ENCODE assay signal across 1 cellular context in the genomic region with DNA sequence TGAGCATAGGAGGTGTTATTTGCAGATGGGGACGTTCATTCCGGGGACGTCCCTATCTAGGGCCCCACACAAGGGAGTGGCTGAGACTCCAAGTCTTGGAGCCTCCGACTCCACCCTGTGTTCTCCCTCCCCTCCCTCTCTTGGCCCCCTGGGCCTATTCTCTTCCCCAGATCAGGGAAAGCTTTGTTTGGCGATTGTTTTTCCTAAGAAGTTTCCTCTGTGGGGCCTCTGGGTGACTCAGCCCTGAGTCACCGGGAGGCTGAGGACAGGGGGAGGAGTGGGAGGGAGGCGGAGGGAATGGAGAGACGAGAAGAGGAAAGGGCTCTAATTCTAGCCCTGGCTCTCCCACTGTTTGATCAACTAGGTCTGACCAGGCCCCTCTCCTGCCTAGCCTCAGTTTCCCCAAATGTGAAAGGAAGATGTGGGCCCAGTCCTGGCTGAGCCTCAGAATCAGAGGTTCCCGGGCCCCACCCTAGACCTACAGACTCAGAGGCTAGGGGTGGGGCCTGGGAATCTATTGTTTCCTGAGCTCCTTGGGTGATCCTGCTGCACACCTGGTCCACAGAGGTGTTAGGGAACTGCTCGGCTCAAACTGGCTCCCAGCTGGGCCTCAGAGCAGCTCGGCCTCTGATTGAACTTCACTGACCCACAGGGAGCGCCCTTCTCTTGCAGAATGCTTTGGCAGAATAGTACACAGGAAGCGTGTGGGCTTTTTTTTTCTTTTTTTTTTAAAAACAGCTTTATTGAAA.
TF ChIP-seq lines count a peak whose summit lies in the region.

No MANE protein-coding gene starts in this region.

TF ChIP-seq in K562, 482 proteins besides CTCF, POLR2A, EP300 and RAD21 (continued from another document and continues in another):
- TF ChIP-seq MAFF (IDR thresholded peaks at IDR 0.05; ENCODE audit: low read length) (peak; percentile 72), SIX5 (IDR thresholded peaks at IDR 0.05; ENCODE audit: borderline replicate concordance in 1 of 2, insufficient read depth in 1 of 2, low read depth in 1 of 2, low read length in 2 of 2) (no peak), ZKSCAN8 (CRISPR knock-in tag; IDR thresholded peaks at IDR 0.05) (0 out of 2 replicates have a peak, but pooled peaks have one; percentile 55), CBX5 (IDR thresholded peaks at IDR 0.05; ENCODE audit: borderline replicate concordance, low read depth) (no peak), SP1 (CRISPR knock-in tag; IDR thresholded peaks at IDR 0.05) (no peak; the same call in 1 of the 2 replicates), CC2D1A (IDR thresholded peaks at IDR 0.05) (no peak), ILF3 (IDR thresholded peaks at IDR 0.05; ENCODE audit: borderline replicate concordance) (no peak), HDGF (IDR thresholded peaks at IDR 0.05) (no peak), LEF1 (IDR thresholded peaks at IDR 0.05) (peak; percentile 95), TRIM28 (IDR thresholded peaks at IDR 0.05) (no peak), ZNF282 (CRISPR knock-in tag; IDR thresholded peaks at IDR 0.05) (no peak), ZNF407 (IDR thresholded peaks at IDR 0.05; ENCODE audit: low read depth) (no peak), ZNF699 (CRISPR knock-in tag; IDR thresholded peaks at IDR 0.05; ENCODE audit: insufficient replicate concordance) (no peak), ELF2 (CRISPR knock-in tag; IDR thresholded peaks at IDR 0.05) (no peak), ZNF224 (CRISPR knock-in tag; IDR thresholded peaks at IDR 0.05) (no peak), CSDE1 (IDR thresholded peaks at IDR 0.05) (no peak), ZEB2 (IDR thresholded peaks at IDR 0.05) (peak; percentile 76), IRF9 (tag; IDR thresholded peaks at IDR 0.05) (no peak), ZBTB9 (CRISPR knock-in tag; IDR thresholded peaks at IDR 0.05) (no peak)
- TF ChIP-seq, protein P1, sequence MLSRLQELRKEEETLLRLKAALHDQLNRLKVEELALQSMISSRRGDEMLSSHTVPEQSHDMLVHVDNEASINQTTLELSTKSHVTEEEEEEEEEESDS (CRISPR knock-in tag; IDR thresholded peaks at IDR 0.05) = no peak
- TF ChIP-seq, protein P2, sequence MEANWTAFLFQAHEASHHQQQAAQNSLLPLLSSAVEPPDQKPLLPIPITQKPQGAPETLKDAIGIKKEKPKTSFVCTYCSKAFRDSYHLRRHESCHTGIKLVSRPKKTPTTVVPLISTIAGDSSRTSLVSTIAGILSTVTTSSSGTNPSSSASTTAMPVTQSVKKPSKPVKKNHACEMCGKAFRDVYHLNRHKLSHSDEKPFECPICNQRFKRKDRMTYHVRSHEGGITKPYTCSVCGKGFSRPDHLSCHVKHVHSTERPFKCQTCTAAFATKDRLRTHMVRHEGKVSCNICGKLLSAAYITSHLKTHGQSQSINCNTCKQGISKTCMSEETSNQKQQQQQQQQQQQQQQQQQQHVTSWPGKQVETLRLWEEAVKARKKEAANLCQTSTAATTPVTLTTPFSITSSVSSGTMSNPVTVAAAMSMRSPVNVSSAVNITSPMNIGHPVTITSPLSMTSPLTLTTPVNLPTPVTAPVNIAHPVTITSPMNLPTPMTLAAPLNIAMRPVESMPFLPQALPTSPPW (CRISPR knock-in tag; IDR thresholded peaks at IDR 0.05) = peak; percentile 98
- TF ChIP-seq, protein P3, sequence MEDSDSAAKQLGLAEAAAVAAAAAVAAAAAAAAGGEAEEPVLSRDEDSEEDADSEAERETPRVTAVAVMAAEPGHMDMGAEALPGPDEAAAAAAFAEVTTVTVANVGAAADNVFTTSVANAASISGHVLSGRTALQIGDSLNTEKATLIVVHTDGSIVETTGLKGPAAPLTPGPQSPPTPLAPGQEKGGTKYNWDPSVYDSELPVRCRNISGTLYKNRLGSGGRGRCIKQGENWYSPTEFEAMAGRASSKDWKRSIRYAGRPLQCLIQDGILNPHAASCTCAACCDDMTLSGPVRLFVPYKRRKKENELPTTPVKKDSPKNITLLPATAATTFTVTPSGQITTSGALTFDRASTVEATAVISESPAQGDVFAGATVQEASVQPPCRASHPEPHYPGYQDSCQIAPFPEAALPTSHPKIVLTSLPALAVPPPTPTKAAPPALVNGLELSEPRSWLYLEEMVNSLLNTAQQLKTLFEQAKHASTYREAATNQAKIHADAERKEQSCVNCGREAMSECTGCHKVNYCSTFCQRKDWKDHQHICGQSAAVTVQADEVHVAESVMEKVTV (CRISPR knock-in tag; IDR thresholded peaks at IDR 0.05) = no peak
- TF ChIP-seq, protein P4, sequence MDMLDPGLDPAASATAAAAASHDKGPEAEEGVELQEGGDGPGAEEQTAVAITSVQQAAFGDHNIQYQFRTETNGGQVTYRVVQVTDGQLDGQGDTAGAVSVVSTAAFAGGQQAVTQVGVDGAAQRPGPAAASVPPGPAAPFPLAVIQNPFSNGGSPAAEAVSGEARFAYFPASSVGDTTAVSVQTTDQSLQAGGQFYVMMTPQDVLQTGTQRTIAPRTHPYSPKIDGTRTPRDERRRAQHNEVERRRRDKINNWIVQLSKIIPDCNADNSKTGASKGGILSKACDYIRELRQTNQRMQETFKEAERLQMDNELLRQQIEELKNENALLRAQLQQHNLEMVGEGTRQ (CRISPR knock-in tag; IDR thresholded peaks at IDR 0.05) = no peak
- TF ChIP-seq, protein P5, sequence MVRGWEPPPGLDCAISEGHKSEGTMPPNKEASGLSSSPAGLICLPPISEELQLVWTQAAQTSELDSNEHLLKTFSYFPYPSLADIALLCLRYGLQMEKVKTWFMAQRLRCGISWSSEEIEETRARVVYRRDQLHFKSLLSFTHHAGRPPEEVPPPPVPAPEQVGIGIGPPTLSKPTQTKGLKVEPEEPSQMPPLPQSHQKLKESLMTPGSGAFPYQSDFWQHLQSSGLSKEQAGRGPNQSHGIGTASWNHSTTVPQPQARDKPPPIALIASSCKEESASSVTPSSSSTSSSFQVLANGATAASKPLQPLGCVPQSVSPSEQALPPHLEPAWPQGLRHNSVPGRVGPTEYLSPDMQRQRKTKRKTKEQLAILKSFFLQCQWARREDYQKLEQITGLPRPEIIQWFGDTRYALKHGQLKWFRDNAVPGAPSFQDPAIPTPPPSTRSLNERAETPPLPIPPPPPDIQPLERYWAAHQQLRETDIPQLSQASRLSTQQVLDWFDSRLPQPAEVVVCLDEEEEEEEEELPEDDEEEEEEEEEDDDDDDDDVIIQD (CRISPR knock-in tag; IDR thresholded peaks at IDR 0.05) = no peak
- TF ChIP-seq, protein P6, sequence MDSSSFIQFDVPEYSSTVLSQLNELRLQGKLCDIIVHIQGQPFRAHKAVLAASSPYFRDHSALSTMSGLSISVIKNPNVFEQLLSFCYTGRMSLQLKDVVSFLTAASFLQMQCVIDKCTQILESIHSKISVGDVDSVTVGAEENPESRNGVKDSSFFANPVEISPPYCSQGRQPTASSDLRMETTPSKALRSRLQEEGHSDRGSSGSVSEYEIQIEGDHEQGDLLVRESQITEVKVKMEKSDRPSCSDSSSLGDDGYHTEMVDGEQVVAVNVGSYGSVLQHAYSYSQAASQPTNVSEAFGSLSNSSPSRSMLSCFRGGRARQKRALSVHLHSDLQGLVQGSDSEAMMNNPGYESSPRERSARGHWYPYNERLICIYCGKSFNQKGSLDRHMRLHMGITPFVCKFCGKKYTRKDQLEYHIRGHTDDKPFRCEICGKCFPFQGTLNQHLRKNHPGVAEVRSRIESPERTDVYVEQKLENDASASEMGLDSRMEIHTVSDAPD (CRISPR knock-in tag; IDR thresholded peaks at IDR 0.05) = no peak
- TF ChIP-seq, protein P7, sequence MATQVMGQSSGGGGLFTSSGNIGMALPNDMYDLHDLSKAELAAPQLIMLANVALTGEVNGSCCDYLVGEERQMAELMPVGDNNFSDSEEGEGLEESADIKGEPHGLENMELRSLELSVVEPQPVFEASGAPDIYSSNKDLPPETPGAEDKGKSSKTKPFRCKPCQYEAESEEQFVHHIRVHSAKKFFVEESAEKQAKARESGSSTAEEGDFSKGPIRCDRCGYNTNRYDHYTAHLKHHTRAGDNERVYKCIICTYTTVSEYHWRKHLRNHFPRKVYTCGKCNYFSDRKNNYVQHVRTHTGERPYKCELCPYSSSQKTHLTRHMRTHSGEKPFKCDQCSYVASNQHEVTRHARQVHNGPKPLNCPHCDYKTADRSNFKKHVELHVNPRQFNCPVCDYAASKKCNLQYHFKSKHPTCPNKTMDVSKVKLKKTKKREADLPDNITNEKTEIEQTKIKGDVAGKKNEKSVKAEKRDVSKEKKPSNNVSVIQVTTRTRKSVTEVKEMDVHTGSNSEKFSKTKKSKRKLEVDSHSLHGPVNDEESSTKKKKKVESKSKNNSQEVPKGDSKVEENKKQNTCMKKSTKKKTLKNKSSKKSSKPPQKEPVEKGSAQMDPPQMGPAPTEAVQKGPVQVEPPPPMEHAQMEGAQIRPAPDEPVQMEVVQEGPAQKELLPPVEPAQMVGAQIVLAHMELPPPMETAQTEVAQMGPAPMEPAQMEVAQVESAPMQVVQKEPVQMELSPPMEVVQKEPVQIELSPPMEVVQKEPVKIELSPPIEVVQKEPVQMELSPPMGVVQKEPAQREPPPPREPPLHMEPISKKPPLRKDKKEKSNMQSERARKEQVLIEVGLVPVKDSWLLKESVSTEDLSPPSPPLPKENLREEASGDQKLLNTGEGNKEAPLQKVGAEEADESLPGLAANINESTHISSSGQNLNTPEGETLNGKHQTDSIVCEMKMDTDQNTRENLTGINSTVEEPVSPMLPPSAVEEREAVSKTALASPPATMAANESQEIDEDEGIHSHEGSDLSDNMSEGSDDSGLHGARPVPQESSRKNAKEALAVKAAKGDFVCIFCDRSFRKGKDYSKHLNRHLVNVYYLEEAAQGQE (CRISPR knock-in tag; IDR thresholded peaks at IDR 0.05; ENCODE audit: low read depth) = no peak
